ENCODE assay signal across 10 cellular contexts in genomic region chr7:76049295-76049694, GRCh38. TPM values are rescaled to one million over a fixed set of nuclear protein-coding genes. Genes with fewer than 3 reads are reported as not detected.
DNase-seq lines count a peak whose midpoint lies in the region; ATAC-seq, FAIRE-seq and TF ChIP-seq lines count a peak whose summit lies in the region.
"Had no signal": no experiment of that assay in that cellular context is flagged by ENCODE, and none has a peak within 500 bp of the region (broad histone marks: within the 10 kb centered on the region; RNA-seq: fewer than 3 reads in every experiment).

No MANE protein-coding gene starts in this region.

- no peak for FAIRE-seq in urothelium cell line (lab: Jason Lieb, UNC)
- FAIRE-seq: endometrium, G401.6 had no signal

- POLR2A ChIA-PET in activated naive CD8-positive, alpha-beta T cell treated with anti-CD3 and anti-CD28 coated beads, Interleukin-2, amount 10 ng/mL, durations not matched to agents 7 days and 5 days (lab: Charles Lee): interaction anchor here (0.5 to 1.3 kb wide), 2 partner anchors 41 to 514 kb away, joined by 3 to 4 read pairs; no protein-coding TSS in a partner anchor

- H3K4me1 Mint-ChIP-seq in activated naive CD8-positive, alpha-beta T cell treated with anti-CD3 and anti-CD28 coated beads, Interleukin-2, amount 10 ng/mL, durations not matched to agents 7 days and 5 days: peaks cover 33% of the 10 kb centered on the region

- H3K4me3 ChIP-seq in heart right ventricle (peak overlapping the region in 9 of 10 donors; percentile 74 to 97 (median 92)), right lobe of liver (peak overlapping the region in 2 of 3 donors; percentile 84 to 99), upper lobe of right lung (peak overlapping the region; percentile 94)

- TF ChIP-seq CTCF in heart right ventricle (IDR thresholded peaks at IDR 0.05) (no peak), right lobe of liver (IDR thresholded peaks at IDR 0.05) (no peak), upper lobe of right lung (IDR thresholded peaks at IDR 0.05) (no peak)

- peaks cover 2 to 72% (median 37%) of the 10 kb centered on the region in 9 donors for H3K4me1 ChIP-seq in heart right ventricle
- peaks cover 0 to 34% (median 6%) of the 10 kb centered on the region in 4 donors for H3K4me1 ChIP-seq in right lobe of liver
- H3K4me1 ChIP-seq in upper lobe of right lung: peaks cover 27% of the 10 kb centered on the region

- peak overlapping the region; percentile 28 for H3K4me3 Mint-ChIP-seq in activated naive CD8-positive, alpha-beta T cell treated with anti-CD3 and anti-CD28 coated beads, Interleukin-2, amount 10 ng/mL, durations not matched to agents 7 days and 5 days

- no peaks in the 10 kb centered on the region for H3K27me3 Mint-ChIP-seq in activated naive CD8-positive, alpha-beta T cell treated with anti-CD3 and anti-CD28 coated beads, Interleukin-2, amount 10 ng/mL, durations not matched to agents 7 days and 5 days

- no peak overlapping the region for H3K27ac Mint-ChIP-seq in activated naive CD8-positive, alpha-beta T cell treated with anti-CD3 and anti-CD28 coated beads, Interleukin-2, amount 10 ng/mL, durations not matched to agents 7 days and 5 days

- H3K27me3 ChIP-seq in heart right ventricle: no peaks in the 10 kb centered on the region
- H3K27me3 ChIP-seq in right lobe of liver: no peaks in the 10 kb centered on the region
- H3K27me3 ChIP-seq in upper lobe of right lung: no peaks in the 10 kb centered on the region

- intact Hi-C loops in heart right ventricle (cut with DNase I) (loop anchor here in 2 of 10 donors (2.0 to 10.0 kb wide), 2 partner anchors 82 to 86 kb away; no protein-coding TSS in a partner anchor), Right ventricle myocardium superior (cut with DNase I) (loop anchor here (10.0 kb wide), 1 partner anchor 76 kb away; no protein-coding TSS in a partner anchor), right lobe of liver (cut with DNase I) (no loop called here), upper lobe of right lung (cut with DNase I) (no loop called here)

- H3K27ac ChIP-seq in heart right ventricle (peak overlapping the region in 4 of 10 donors; percentile 95 to 96 (median 96)), right lobe of liver (no peak overlapping the region), upper lobe of right lung (no peak overlapping the region)

- no peaks in the 10 kb centered on the region for H3K9me3 Mint-ChIP-seq in activated naive CD8-positive, alpha-beta T cell treated with anti-CD3 and anti-CD28 coated beads, Interleukin-2, amount 10 ng/mL, durations not matched to agents 7 days and 5 days

- peaks cover 24% of the 10 kb centered on the region for H3K36me3 Mint-ChIP-seq in activated naive CD8-positive, alpha-beta T cell treated with anti-CD3 and anti-CD28 coated beads, Interleukin-2, amount 10 ng/mL, durations not matched to agents 7 days and 5 days

- no peak for DNase-seq in heart right ventricle
- no peak for DNase-seq in Right ventricle myocardium superior
- DNase-seq in activated naive CD8-positive, alpha-beta T cell treated with anti-CD3 and anti-CD28 coated beads, Interleukin-2, amount 10 ng/mL, durations not matched to agents 7 days and 5 days: no peak
- DNase-seq in right lobe of liver: no peak
- no peak for DNase-seq in upper lobe of right lung
- DNase-seq in NOMO-1 treated with dmso at 0.1 percent for 144 hours (lab: John Stamatoyannopoulos, UW; ENCODE audit: unreplicated experiment): no peak
- DNase-seq in urothelium cell line (ENCODE audit: low spot score): no peak
- DNase-seq in NCI-H1105 (lab: John Stamatoyannopoulos, UW): no peak

- H3K9me3 ChIP-seq in heart right ventricle: no peaks in the 10 kb centered on the region
- no peaks in the 10 kb centered on the region for H3K9me3 ChIP-seq in right lobe of liver
- H3K9me3 ChIP-seq in upper lobe of right lung: no peaks in the 10 kb centered on the region

- 65 to 83% methylated on average over 6 of the region's 6 CpGs for WGBS in heart right ventricle, 2 donors
- 80% methylated on average over 6 of the region's 6 CpGs for WGBS in right lobe of liver (ENCODE audit: insufficient coverage, low coverage, low lambda C conversion rate, missing lambda C conversion rate)

- no peak for ATAC-seq in heart right ventricle
- no peak for ATAC-seq in Right ventricle myocardium superior (ENCODE audit: poor library complexity)
- ATAC-seq in activated naive CD8-positive, alpha-beta T cell treated with anti-CD3 and anti-CD28 coated beads, Interleukin-2, amount 10 ng/mL, durations not matched to agents 7 days and 5 days (ENCODE audit: low read depth): no peak
- no peak for ATAC-seq in right lobe of liver
- no peak for ATAC-seq in upper lobe of right lung

- no peak for TF ChIP-seq POLR2A in right lobe of liver (IDR thresholded peaks at IDR 0.05)

- peaks cover 0 to 38% (median 0%) of the 10 kb centered on the region in 9 donors for H3K36me3 ChIP-seq in heart right ventricle
- no peaks in the 10 kb centered on the region for H3K36me3 ChIP-seq in right lobe of liver
- H3K36me3 ChIP-seq in upper lobe of right lung: peaks cover 16% of the 10 kb centered on the region

RNA-seq across cellular contexts. Expression of gene MDH2, which starts 1.4 kb away (rescaled TPM):
- total RNA-seq in heart right ventricle (100 to 1,000 TPM; 383 to 686 (median 453) TPM), Right ventricle myocardium superior (639 TPM), right lobe of liver (100 to 1,000 TPM; 130 to 178 (median 164) TPM), upper lobe of right lung (106 TPM)
- polyA plus RNA-seq in heart right ventricle: 100 to 1,000 TPM in 1 of 2 donors, 10 to 100 TPM in 1; 66.1 to 252 TPM
- total RNA-seq in activated naive CD8-positive, alpha-beta T cell treated with anti-CD3 and anti-CD28 coated beads, Interleukin-2, amount 10 ng/mL, durations not matched to agents 7 days and 5 days: 100 to 1,000 TPM; 132 to 137 TPM

RNA-seq across cellular contexts. Expression of gene STYXL1, which starts 1.5 kb away (rescaled TPM):
- total RNA-seq in heart right ventricle: 10 to 100 TPM; 11.0 to 30.0 (median 16.9) TPM
- 10 to 100 TPM; 41.5 to 53.9 TPM for polyA plus RNA-seq in heart right ventricle
- 21.4 TPM for total RNA-seq in Right ventricle myocardium superior
- 10 to 100 TPM; 28.7 to 30.3 TPM for total RNA-seq in activated naive CD8-positive, alpha-beta T cell treated with anti-CD3 and anti-CD28 coated beads, Interleukin-2, amount 10 ng/mL, durations not matched to agents 7 days and 5 days
- total RNA-seq in right lobe of liver: 10 to 100 TPM; 13.8 to 28.5 (median 21.2) TPM
- 20.9 TPM for total RNA-seq in upper lobe of right lung

RNA-seq across cellular contexts. Expression of gene TMEM120A, which starts 54.9 kb away (rescaled TPM):
- total RNA-seq in heart right ventricle (100 to 1,000 TPM; 132 to 192 (median 149) TPM), Right ventricle myocardium superior (90.7 TPM), right lobe of liver (100 to 1,000 TPM in 1 of 6 experiments, 10 to 100 TPM in 5; 20.8 to 104 (median 53.1) TPM), upper lobe of right lung (43.9 TPM)
- polyA plus RNA-seq in heart right ventricle: 100 to 1,000 TPM; 179 to 220 TPM
- 10 to 100 TPM; 25.5 to 27.7 TPM for total RNA-seq in activated naive CD8-positive, alpha-beta T cell treated with anti-CD3 and anti-CD28 coated beads, Interleukin-2, amount 10 ng/mL, durations not matched to agents 7 days and 5 days
